ENCODE assay signal across 8 cellular contexts in the genomic region with DNA sequence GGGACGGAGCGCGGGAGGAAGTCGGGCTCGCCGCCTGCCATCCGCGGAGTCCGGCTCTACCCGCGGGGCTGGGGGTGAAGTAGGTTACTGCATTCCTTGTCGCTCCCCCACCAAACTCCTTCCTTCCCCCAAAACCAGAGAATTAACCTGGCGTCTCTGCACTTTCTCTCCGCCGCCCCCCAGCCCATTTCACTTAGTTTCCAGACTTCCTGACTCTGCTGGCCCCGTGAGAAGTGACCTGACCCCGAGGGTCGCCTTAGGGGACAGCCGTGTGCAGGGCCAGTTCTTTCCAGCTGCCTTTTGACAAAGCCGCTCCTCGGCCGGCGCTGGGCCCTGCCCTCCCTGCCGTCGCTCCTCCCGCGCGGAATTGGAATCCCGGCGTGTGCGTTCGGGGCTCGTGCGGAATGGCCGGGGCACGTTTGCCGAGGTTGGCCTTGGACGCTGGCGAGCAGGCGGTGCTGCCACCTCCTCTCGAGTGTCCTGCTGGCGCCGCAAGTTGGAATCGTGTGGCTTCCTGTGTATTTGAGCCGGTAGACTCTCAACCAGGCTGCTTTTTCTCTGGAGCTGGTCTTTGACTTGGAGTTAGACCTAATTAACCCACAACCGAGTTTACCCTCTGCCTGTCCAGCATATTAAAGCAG. TPM values are rescaled to one million over a fixed set of nuclear protein-coding genes. Genes with fewer than 3 reads are reported as not detected.
DNase-seq lines count a peak whose midpoint lies in the region; ATAC-seq and TF ChIP-seq lines count a peak whose summit lies in the region.

No MANE protein-coding gene starts in this region.

- no peak for TF ChIP-seq CTCF in dorsolateral prefrontal cortex (IDR thresholded peaks at IDR 0.05 in 54 of 56, conservative IDR thresholded peaks at IDR 0.05 in 2 of 56; ENCODE audit: low read depth in 1 of 56, partially characterized antibody in 56 of 56)
- TF ChIP-seq CTCF in lower leg skin (IDR thresholded peaks at IDR 0.05): no peak

- TF ChIP-seq RAD21 in Ishikawa (IDR thresholded peaks at IDR 0.05; ENCODE audit: low read depth): no peak

- H3K4me3 ChIP-seq in dorsolateral prefrontal cortex (peak overlapping the region; percentile 49 to 91 (median 76)), lower leg skin (ENCODE audit: low read depth, poor library complexity, severe bottlenecking) (peak overlapping the region; percentile 84)

- no peak for TF ChIP-seq EP300 in Ishikawa (IDR thresholded peaks at IDR 0.05; ENCODE audit: borderline replicate concordance)

- no peaks in the 10 kb centered on the region for H3K27me3 ChIP-seq in dorsolateral prefrontal cortex

- 0% methylated on average over 15 to 23 of the region's 46 CpGs for WGBS in lower leg skin, 2 donors

- intact Hi-C loops in dorsolateral prefrontal cortex (cut with DNase I): loop anchor here (2.0 to 10.0 kb wide), 2 partner anchors 72 to 120 kb away; partner anchors contain the start of gene GOPC (in 1 of the 2)
- intact Hi-C loops in lower leg skin (cut with DNase I; ENCODE audit: low total_unique reads): no loop called here

- ATAC-seq in GM19324 (IDR thresholded peaks at IDR 0.05; ENCODE audit: low FRiP score, unreplicated experiment): peak; percentile 1
- ATAC-seq in stimulated activated naive CD8-positive, alpha-beta T cell treated with anti-CD3 and anti-CD28 coated beads, Interleukin-15, Interleukin-2, amounts not matched to agents 100 U/mL and 50 U/mL, for 24 hours: peak; percentile 17

- DNase-seq in COLO668 (lab: John Stamatoyannopoulos, UW; ENCODE audit: unreplicated experiment) (peak; percentile 64), T-helper 9 cell (peak; percentile 2), dorsolateral prefrontal cortex (peak in 9 of 10 donors; percentile 12 to 60 (median 46)), lower leg skin (ENCODE audit: low spot score in 2 of 2) (peak; percentile 23 to 88), cerebellar nuclear complex (lab: John Stamatoyannopoulos, UW) (no peak)
- DNase-seq in stimulated activated naive CD8-positive, alpha-beta T cell treated with anti-CD3 and anti-CD28 coated beads, Interleukin-15, Interleukin-2, amounts not matched to agents 100 U/mL and 50 U/mL, for 24 hours: peak; percentile 39

- no peak for TF ChIP-seq POLR2A in lower leg skin (IDR thresholded peaks at IDR 0.05)

- peak overlapping the region in 45 of 59 donors; percentile 26 to 90 (median 60) for H3K27ac ChIP-seq in dorsolateral prefrontal cortex

TF ChIP-seq in Ishikawa, 13 proteins besides CTCF, POLR2A, EP300 and RAD21:
- TF ChIP-seq, protein P1, sequence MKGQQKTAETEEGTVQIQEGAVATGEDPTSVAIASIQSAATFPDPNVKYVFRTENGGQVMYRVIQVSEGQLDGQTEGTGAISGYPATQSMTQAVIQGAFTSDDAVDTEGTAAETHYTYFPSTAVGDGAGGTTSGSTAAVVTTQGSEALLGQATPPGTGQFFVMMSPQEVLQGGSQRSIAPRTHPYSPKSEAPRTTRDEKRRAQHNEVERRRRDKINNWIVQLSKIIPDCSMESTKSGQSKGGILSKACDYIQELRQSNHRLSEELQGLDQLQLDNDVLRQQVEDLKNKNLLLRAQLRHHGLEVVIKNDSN (IDR thresholded peaks at IDR 0.05): no peak
- TF ChIP-seq TCF12 (IDR thresholded peaks at IDR 0.05; ENCODE audit: low read depth) (no peak), YY1 (IDR thresholded peaks at IDR 0.05; ENCODE audit: low read depth) (peak; percentile 56), ZBTB7A (IDR thresholded peaks at IDR 0.05; ENCODE audit: low read depth) (no peak), FOXM1 (IDR thresholded peaks at IDR 0.05; ENCODE audit: borderline replicate concordance, low read depth) (no peak), CREB1 (IDR thresholded peaks at IDR 0.05; ENCODE audit: low read depth) (no peak), EGR1 (IDR thresholded peaks at IDR 0.05) (no peak), NFIC (IDR thresholded peaks at IDR 0.05) (no peak)
- TF ChIP-seq, protein P2, sequence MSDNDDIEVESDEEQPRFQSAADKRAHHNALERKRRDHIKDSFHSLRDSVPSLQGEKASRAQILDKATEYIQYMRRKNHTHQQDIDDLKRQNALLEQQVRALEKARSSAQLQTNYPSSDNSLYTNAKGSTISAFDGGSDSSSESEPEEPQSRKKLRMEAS (IDR thresholded peaks at IDR 0.05): peak; percentile 89
- TF ChIP-seq, protein P3, sequence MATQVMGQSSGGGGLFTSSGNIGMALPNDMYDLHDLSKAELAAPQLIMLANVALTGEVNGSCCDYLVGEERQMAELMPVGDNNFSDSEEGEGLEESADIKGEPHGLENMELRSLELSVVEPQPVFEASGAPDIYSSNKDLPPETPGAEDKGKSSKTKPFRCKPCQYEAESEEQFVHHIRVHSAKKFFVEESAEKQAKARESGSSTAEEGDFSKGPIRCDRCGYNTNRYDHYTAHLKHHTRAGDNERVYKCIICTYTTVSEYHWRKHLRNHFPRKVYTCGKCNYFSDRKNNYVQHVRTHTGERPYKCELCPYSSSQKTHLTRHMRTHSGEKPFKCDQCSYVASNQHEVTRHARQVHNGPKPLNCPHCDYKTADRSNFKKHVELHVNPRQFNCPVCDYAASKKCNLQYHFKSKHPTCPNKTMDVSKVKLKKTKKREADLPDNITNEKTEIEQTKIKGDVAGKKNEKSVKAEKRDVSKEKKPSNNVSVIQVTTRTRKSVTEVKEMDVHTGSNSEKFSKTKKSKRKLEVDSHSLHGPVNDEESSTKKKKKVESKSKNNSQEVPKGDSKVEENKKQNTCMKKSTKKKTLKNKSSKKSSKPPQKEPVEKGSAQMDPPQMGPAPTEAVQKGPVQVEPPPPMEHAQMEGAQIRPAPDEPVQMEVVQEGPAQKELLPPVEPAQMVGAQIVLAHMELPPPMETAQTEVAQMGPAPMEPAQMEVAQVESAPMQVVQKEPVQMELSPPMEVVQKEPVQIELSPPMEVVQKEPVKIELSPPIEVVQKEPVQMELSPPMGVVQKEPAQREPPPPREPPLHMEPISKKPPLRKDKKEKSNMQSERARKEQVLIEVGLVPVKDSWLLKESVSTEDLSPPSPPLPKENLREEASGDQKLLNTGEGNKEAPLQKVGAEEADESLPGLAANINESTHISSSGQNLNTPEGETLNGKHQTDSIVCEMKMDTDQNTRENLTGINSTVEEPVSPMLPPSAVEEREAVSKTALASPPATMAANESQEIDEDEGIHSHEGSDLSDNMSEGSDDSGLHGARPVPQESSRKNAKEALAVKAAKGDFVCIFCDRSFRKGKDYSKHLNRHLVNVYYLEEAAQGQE (IDR thresholded peaks at IDR 0.05; ENCODE audit: low read depth): no peak

RNA-seq across cellular contexts. Expression of gene DCBLD1, which starts 0.7 kb away (rescaled TPM):
- 10 to 100 TPM in 88 of 120 experiments, 1 to 10 TPM in 32; 7.0 to 20.0 (median 12.1) TPM for total RNA-seq in dorsolateral prefrontal cortex
- 1 to 10 TPM; 2.4 to 8.0 (median 3.3) TPM for total RNA-seq in lower leg skin

RNA-seq across cellular contexts. Expression of gene ROS1, which starts 57.4 kb away (rescaled TPM):
- total RNA-seq in dorsolateral prefrontal cortex (10 to 100 TPM in 54 of 120 experiments, 1 to 10 TPM in 66; 2.9 to 24.2 (median 9.3) TPM), lower leg skin (1 to 10 TPM in 2 of 4 donors, under 1 TPM in 2; 0.11 to 1.3 (median 0.78) TPM)

Comparison
In these comparisons a context has a peak if more than half of its experiments do, and no peak if none do; other contexts are left out.
1. DNase-seq: peak in COLO668 (single experiment), T-helper 9 cell (single experiment), dorsolateral prefrontal cortex (9 of 10), lower leg skin (2 of 2) and stimulated activated naive CD8-positive, alpha-beta T cell treated with anti-CD3 and anti-CD28 coated beads, Interleukin-15, Interleukin-2, amounts not matched to agents 100 U/mL and 50 U/mL, for 24 hours (single experiment); none in cerebellar nuclear complex (0 of 2).